ENCODE assay signal across 2 cellular contexts in genomic region chr4:139083533-139084424, GRCh38.
TF ChIP-seq lines count a peak whose summit lies in the region.

No MANE protein-coding gene starts in this region.

TF ChIP-seq in HCT116, 20 proteins besides CTCF, POLR2A, EP300 and RAD21:
- TF ChIP-seq REST (IDR thresholded peaks at IDR 0.05; ENCODE audit: low read depth) (no peak), SRF (IDR thresholded peaks at IDR 0.05; ENCODE audit: low read depth) (no peak), SIN3A (IDR thresholded peaks at IDR 0.05; ENCODE audit: low read depth) (peak; percentile 95), TCF7L2 (IDR thresholded peaks at IDR 0.05; ENCODE audit: borderline replicate concordance, extremely low read depth, insufficient read depth, insufficient read length) (peak; percentile 34), EZH2 (IDR thresholded peaks at IDR 0.05) (no peak), MAX (IDR thresholded peaks at IDR 0.05) (peak; percentile 90), FOSL1 (IDR thresholded peaks at IDR 0.05; ENCODE audit: low read depth) (no peak), ZFX (IDR thresholded peaks at IDR 0.05) (no peak), POLR2AphosphoS5 (IDR thresholded peaks at IDR 0.05; ENCODE audit: low read depth, low read length) (peak; percentile 70), EGR1 (IDR thresholded peaks at IDR 0.05; ENCODE audit: low read depth) (peak; percentile 67), CBX3 (IDR thresholded peaks at IDR 0.05; ENCODE audit: low read depth) (peak; percentile 94), ZBTB33 (IDR thresholded peaks at IDR 0.05; ENCODE audit: extremely low read depth, insufficient replicate concordance, low read length) (peak; percentile 43), ZNF274 (IDR thresholded peaks at IDR 0.05; ENCODE audit: low read depth, low read length) (no peak), EZH2phosphoT487 (IDR thresholded peaks at IDR 0.05; ENCODE audit: borderline replicate concordance) (no peak), CEBPB (IDR thresholded peaks at IDR 0.05; ENCODE audit: low read depth) (no peak), SP1 (IDR thresholded peaks at IDR 0.05; ENCODE audit: low read depth) (no peak), ATF3 (IDR thresholded peaks at IDR 0.05) (no peak), ELF1 (IDR thresholded peaks at IDR 0.05; ENCODE audit: borderline replicate concordance, low read depth) (peak; percentile 72), JUND (IDR thresholded peaks at IDR 0.05) (no peak), YY1 (IDR thresholded peaks at IDR 0.05; ENCODE audit: extremely low read depth, insufficient replicate concordance, low read depth, low read length) (peak; percentile 77)

TF ChIP-seq in SK-N-SH treated with all-trans-retinoic acid at 6 μM for 48 hours, 23 proteins besides CTCF, POLR2A, EP300 and RAD21 (continued from another document):
- TF ChIP-seq CREB5 (CRISPR knock-in tag; IDR thresholded peaks at IDR 0.05; ENCODE audit: low read depth): no peak
- no peak for TF ChIP-seq ZNF70 (CRISPR knock-in tag; IDR thresholded peaks at IDR 0.05)
- TF ChIP-seq ZNF565 (CRISPR knock-in tag; conservative IDR thresholded peaks at IDR 0.05; ENCODE audit: low read depth): no peak
- TF ChIP-seq ZFP3 (CRISPR knock-in tag; IDR thresholded peaks at IDR 0.05): no peak
